Comparison of ENCODE assay signal across 20 cellular contexts in genomic region chr3:53230789-53231188, GRCh38. TPM values are rescaled to one million over a fixed set of nuclear protein-coding genes. Genes with fewer than 3 reads are reported as not detected.
DNase-seq lines count a peak whose midpoint lies in the region; ATAC-seq and TF ChIP-seq lines count a peak whose summit lies in the region.
"Had no signal": no experiment of that assay in that cellular context is flagged by ENCODE, and none has a peak within 500 bp of the region (broad histone marks: within the 10 kb centered on the region; RNA-seq: fewer than 3 reads in every experiment).

No MANE protein-coding gene starts in this region.

- no peaks in the 10 kb centered on the region for H3K4me1 Mint-ChIP-seq in activated T-cell treated with anti-CD3 and anti-CD28 coated beads, Interleukin-2, amount 50 U/mL, for 24 hours (ENCODE audit: low read depth)
- peaks cover 23% of the 10 kb centered on the region for H3K4me1 Mint-ChIP-seq in CD14-positive monocyte
- no peaks in the 10 kb centered on the region for H3K4me1 Mint-ChIP-seq in T-helper 17 cell
- H3K4me1 Mint-ChIP-seq: CD8-positive, alpha-beta memory T cell had no signal

- no peak overlapping the region for H3K4me3 Mint-ChIP-seq in activated T-cell treated with anti-CD3 and anti-CD28 coated beads, Interleukin-2, amount 50 U/mL, for 24 hours
- H3K4me3 Mint-ChIP-seq in CD14-positive monocyte (no peak overlapping the region), T-helper 17 cell (no peak overlapping the region)
- H3K4me3 Mint-ChIP-seq: CD8-positive, alpha-beta memory T cell had no signal

- TF ChIP-seq CTCF in CD14-positive monocyte (IDR thresholded peaks at IDR 0.05) (no peak), neutrophil (IDR thresholded peaks at IDR 0.05) (no peak)

- no peak for DNase-seq in activated T-cell treated with anti-CD3 and anti-CD28 coated beads, Interleukin-2, amount 50 U/mL, for 24 hours
- no peak for DNase-seq in activated T-cell treated with anti-CD3 and anti-CD28 coated beads, Interleukin-2, amount 50 U/mL, for 1 hour
- DNase-seq in CD14-positive monocyte (ENCODE audit: low spot score) = peak; percentile 3
- DNase-seq in T-helper 17 cell = no peak
- no peak for DNase-seq in DMS 273 (lab: John Stamatoyannopoulos, UW; ENCODE audit: unreplicated experiment)
- DNase-seq: CD8-positive, alpha-beta memory T cell; DMS79 treated with DMSO at 0.1 percent for 48 hours; GM23248; IMR-90; NCI-H1417; NCI-H187; NCI-H2227 treated with DMSO at 0.1 percent for 48 hours; NCI-H510A treated with DMSO at 0.1 percent for 48 hours; NCI-H774; SHP77 treated with DMSO at 0.1 percent for 48 hours had no signal

- H3K27ac Mint-ChIP-seq in activated T-cell treated with anti-CD3 and anti-CD28 coated beads, Interleukin-2, amount 50 U/mL, for 24 hours = peak overlapping the region; percentile 44
- H3K27ac Mint-ChIP-seq in CD14-positive monocyte (peak overlapping the region in 2 of 7 donors; percentile 32 to 53), T-helper 17 cell (peak overlapping the region; percentile 32)
- H3K27ac Mint-ChIP-seq: CD8-positive, alpha-beta memory T cell had no signal

- no peaks in the 10 kb centered on the region for H3K9me3 Mint-ChIP-seq in activated T-cell treated with anti-CD3 and anti-CD28 coated beads, Interleukin-2, amount 50 U/mL, for 24 hours
- peaks cover 0 to 2% (median 0%) of the 10 kb centered on the region in 7 donors for H3K9me3 Mint-ChIP-seq in CD14-positive monocyte
- H3K9me3 Mint-ChIP-seq: CD8-positive, alpha-beta memory T cell had no signal

- no peak overlapping the region for H3K4me3 ChIP-seq in neutrophil (ENCODE audit: low read depth in 1 of 2, low read length in 1 of 2)
- H3K4me3 ChIP-seq: BLaER1, GM23248 had no signal

- H3K27me3 Mint-ChIP-seq in activated T-cell treated with anti-CD3 and anti-CD28 coated beads, Interleukin-2, amount 50 U/mL, for 24 hours = no peaks in the 10 kb centered on the region
- no peaks in the 10 kb centered on the region for H3K27me3 Mint-ChIP-seq in CD14-positive monocyte (ENCODE audit: low read depth in 3 of 3)
- no peaks in the 10 kb centered on the region for H3K27me3 Mint-ChIP-seq in T-helper 17 cell
- H3K27me3 Mint-ChIP-seq: CD8-positive, alpha-beta memory T cell had no signal

- intact Hi-C loops in CD14-positive monocyte (cut with micrococcal nuclease) = no loop called here

- peaks cover 11 to 21% of the 10 kb centered on the region in 2 experiments for H3K4me1 ChIP-seq in neutrophil (ENCODE audit: control insufficient read depth in 1 of 2, insufficient read depth in 1 of 2, low read depth in 1 of 2, low read length in 1 of 2)
- H3K4me1 ChIP-seq: BLaER1 had no signal

- H3K27ac ChIP-seq in neutrophil = peak overlapping the region; percentile 97
- H3K27ac ChIP-seq: BLaER1, GM23248, HL-60 had no signal

- H3K9me3 ChIP-seq in T-helper 17 cell (ENCODE audit: control insufficient read depth, low read length, poor library complexity, severe bottlenecking) (no peaks in the 10 kb centered on the region), neutrophil (peaks cover 16% of the 10 kb centered on the region)
- H3K9me3 ChIP-seq: BLaER1 had no signal

- H3K36me3 ChIP-seq in neutrophil = peaks cover 100% of the 10 kb centered on the region

- H3K36me3 Mint-ChIP-seq in activated T-cell treated with anti-CD3 and anti-CD28 coated beads, Interleukin-2, amount 50 U/mL, for 24 hours (ENCODE audit: low read depth) = peaks cover 100% of the 10 kb centered on the region
- H3K36me3 Mint-ChIP-seq in CD14-positive monocyte = peaks cover 93 to 100% of the 10 kb centered on the region in 2 donors
- peaks cover 4% of the 10 kb centered on the region for H3K36me3 Mint-ChIP-seq in T-helper 17 cell (ENCODE audit: low read depth)

- ATAC-seq in T-helper 17 cell (no peak), GM18502 (IDR thresholded peaks at IDR 0.05; ENCODE audit: poor library complexity, unreplicated experiment) (no peak)
- no peak for ATAC-seq in activated CD4-positive, CD25-positive, alpha-beta regulatory T cell treated with anti-CD3 and anti-CD28 coated beads, Interleukin-2, amount 50 U/mL, for 24 hours

- no peaks in the 10 kb centered on the region for H3K27me3 ChIP-seq in neutrophil
- H3K27me3 ChIP-seq: BLaER1 had no signal

RNA-seq across cellular contexts. Expression of gene TKT, which starts 25.0 kb away (rescaled TPM):
- 100 to 1,000 TPM; 562 to 582 TPM for polyA plus RNA-seq in CD14-positive monocyte
- total RNA-seq in T-helper 17 cell = 100 to 1,000 TPM; 105 to 109 TPM
